Comparison of ENCODE assay signal across 11 cellular contexts in genomic region chr1:167635233-167635648, GRCh38. TPM values are rescaled to one million over a fixed set of nuclear protein-coding genes. Genes with fewer than 3 reads are reported as not detected.
A peak's percentile ranks its signal among the peaks of the same experiment; 100 is the strongest.
DNase-seq lines count a peak whose midpoint lies in the region; ATAC-seq, FAIRE-seq and TF ChIP-seq lines count a peak whose summit lies in the region.
"Had no signal": no experiment of that assay in that cellular context is flagged by ENCODE, and none has a peak within 500 bp of the region (broad histone marks: within the 10 kb centered on the region; RNA-seq: fewer than 3 reads in every experiment).

No MANE protein-coding gene starts in this region.

- CTCF ChIA-PET in HEK293T (lab: Yijun Ruan, JAX): interaction anchor here (0.8 to 1.0 kb wide), 3 partner anchors 13 to 35 kb away, joined by 3 to 4 read pairs (median 3); no protein-coding TSS in a partner anchor

- no peak for FAIRE-seq in D721Med (lab: Jason Lieb, UNC)
- FAIRE-seq: H54 had no signal

- ATAC-seq in left ventricle myocardium superior (peak; percentile 75), psoas muscle (peak; percentile 73 to 88 (median 84)), upper lobe of right lung (no peak)

- H3K27ac ChIP-seq in SJCRH30 (peak overlapping the region; percentile 83), psoas muscle (peak overlapping the region; percentile 97), upper lobe of right lung (no peak overlapping the region), colonic mucosa (no peak overlapping the region)
- H3K27ac ChIP-seq: epithelial cell of prostate had no signal

- 16 to 28% (median 25%) methylated on average over 18 of the region's 18 CpGs for WGBS in psoas muscle, 3 donors

- TF ChIP-seq CTCF in psoas muscle (IDR thresholded peaks at IDR 0.05) (no peak), upper lobe of right lung (IDR thresholded peaks at IDR 0.05) (no peak), D721Med (IDR thresholded peaks at IDR 0.05; ENCODE audit: insufficient read depth, missing control alignments) (no peak), colonic mucosa (IDR thresholded peaks at IDR 0.05) (no peak)

- POLR2A ChIA-PET in HEK293T (lab: Yijun Ruan, JAX): no interaction called here

- H3K4me3 ChIP-seq in SJCRH30 (peak overlapping the region; percentile 63), psoas muscle (peak overlapping the region; percentile 40), upper lobe of right lung (no peak overlapping the region), colonic mucosa (no peak overlapping the region)

- no peak overlapping the region for H3K9ac ChIP-seq in colonic mucosa (ENCODE audit: low read depth in 2 of 2, low read length in 2 of 2)

- DNase-seq in HEK293T (ENCODE audit: extremely low spot score) (peak; percentile 65), SJCRH30 (peak; percentile 82 to 85), left ventricle myocardium superior (peak; percentile 83), psoas muscle (peak; percentile 31 to 73), upper lobe of right lung (no peak), hypothalamus (lab: John Stamatoyannopoulos, UW) (no peak), D721Med (ENCODE audit: insufficient read length, low spot score) (no peak), colonic mucosa (no peak)
- DNase-seq: KBM-7 had no signal

- H3K9me3 ChIP-seq in SJCRH30 (replicated peaks) (no peaks in the 10 kb centered on the region), psoas muscle (no peaks in the 10 kb centered on the region), upper lobe of right lung (no peaks in the 10 kb centered on the region), colonic mucosa (no peaks in the 10 kb centered on the region)

- H3K4me1 ChIP-seq in SJCRH30: peaks cover 38% of the 10 kb centered on the region
- peaks cover 64% of the 10 kb centered on the region for H3K4me1 ChIP-seq in psoas muscle
- H3K4me1 ChIP-seq in upper lobe of right lung: peaks cover 27% of the 10 kb centered on the region
- H3K4me1 ChIP-seq in colonic mucosa: no peaks in the 10 kb centered on the region

- H3K36me3 ChIP-seq in SJCRH30: no peaks in the 10 kb centered on the region
- peaks cover 0 to 6% of the 10 kb centered on the region in 2 donors for H3K36me3 ChIP-seq in psoas muscle (ENCODE audit: insufficient read depth in 1 of 2, low read depth in 1 of 2)
- no peaks in the 10 kb centered on the region for H3K36me3 ChIP-seq in upper lobe of right lung
- H3K36me3 ChIP-seq in colonic mucosa: no peaks in the 10 kb centered on the region

- no peaks in the 10 kb centered on the region for H3K27me3 ChIP-seq in SJCRH30
- H3K27me3 ChIP-seq in psoas muscle (ENCODE audit: insufficient read depth in 3 of 3, low read length in 2 of 3): no peaks in the 10 kb centered on the region
- H3K27me3 ChIP-seq in upper lobe of right lung: no peaks in the 10 kb centered on the region
- H3K27me3 ChIP-seq in colonic mucosa: no peaks in the 10 kb centered on the region

- intact Hi-C loops in left ventricle myocardium superior (cut with micrococcal nuclease): no loop called here
- intact Hi-C loops in psoas muscle (cut with DNase I): no loop called here
- intact Hi-C loops in upper lobe of right lung (cut with DNase I): no loop called here
- intact Hi-C loops in colonic mucosa (cut with DNase I): no loop called here

TF ChIP-seq in HEK293T, 16 proteins besides CTCF, POLR2A, EP300 and RAD21:
- TF ChIP-seq HDGF (IDR thresholded peaks at IDR 0.05; ENCODE audit: borderline replicate concordance): no peak
- peak; percentile 47; the same call in 1 of the 2 replicates for TF ChIP-seq L3MBTL2 (conservative IDR thresholded peaks at IDR 0.05)
- no peak for TF ChIP-seq ELF4 (IDR thresholded peaks at IDR 0.05)
- no peak for TF ChIP-seq TARDBP (IDR thresholded peaks at IDR 0.05)
- no peak for TF ChIP-seq BHLHE40 (IDR thresholded peaks at IDR 0.05; ENCODE audit: borderline replicate concordance)

RNA-seq across cellular contexts. Expression of gene RCSD1, which starts 5.2 kb away (rescaled TPM):
- 0.16 and 0.20 TPM in 2 replicates for total RNA-seq in SJCRH30 (2014; rRNA removed; shearing (Covaris generic))
- total RNA-seq in left ventricle myocardium superior (45.3 TPM), psoas muscle (10 to 100 TPM in 3 of 4 donors, 1 to 10 TPM in 1; 9.9 to 34.2 (median 23.1) TPM), upper lobe of right lung (14.8 TPM), colonic mucosa (1 to 10 TPM; 4.7 to 5.7 TPM)
- 10 to 100 TPM in 2 of 3 donors, 1 to 10 TPM in 1; 3.9 to 13.7 (median 10.4) TPM for polyA plus RNA-seq in psoas muscle

Comparison
In these comparisons a context has a peak if more than half of its experiments do, and no peak if none do; other contexts are left out.
1. DNase-seq: peak in HEK293T (single experiment), SJCRH30 (2 of 2), left ventricle myocardium superior (single experiment) and psoas muscle (2 of 2); none in upper lobe of right lung (single experiment), hypothalamus (0 of 51), D721Med (single experiment) and colonic mucosa (single experiment).
2. H3K27ac ChIP-seq: peak in SJCRH30 (single experiment) and psoas muscle (single experiment); none in upper lobe of right lung (single experiment) and colonic mucosa (single experiment).
3. H3K4me3 ChIP-seq: peak in SJCRH30 (single experiment) and psoas muscle (single experiment); none in upper lobe of right lung (single experiment) and colonic mucosa (single experiment).